In genomic region chr3:54889731-54890130, GRCh38 we compare ENCODE assay signal across 30 cellular contexts. TPM values are rescaled to one million over a fixed set of nuclear protein-coding genes. Genes with fewer than 3 reads are reported as not detected.
DNase-seq lines count a peak whose midpoint lies in the region; TF ChIP-seq lines count a peak whose summit lies in the region.
"Had no signal": no experiment of that assay in that cellular context is flagged by ENCODE, and none has a peak within 500 bp of the region (broad histone marks: within the 10 kb centered on the region; RNA-seq: fewer than 3 reads in every experiment).

No MANE protein-coding gene starts in this region.

- intact Hi-C loops in MCF 10A (cut with micrococcal nuclease): loop anchor here (5.0 to 10.0 kb wide), 3 partner anchors 95 to 445 kb away; no protein-coding TSS in a partner anchor
- intact Hi-C loops in breast epithelium (cut with DNase I; ENCODE audit: low total_unique reads): no loop called here
- intact Hi-C loops in ovary (cut with DNase I): no loop called here

- no peak for TF ChIP-seq CTCF in MCF 10A (IDR thresholded peaks at IDR 0.05; ENCODE audit: unreplicated experiment)
- no peak for TF ChIP-seq CTCF in breast epithelium (IDR thresholded peaks at IDR 0.05)
- TF ChIP-seq CTCF in hepatocyte (IDR thresholded peaks at IDR 0.05; ENCODE audit: poor library complexity): no peak
- no peak for TF ChIP-seq CTCF in ovary (IDR thresholded peaks at IDR 0.05)

- H3K9ac ChIP-seq in trophoblast cell (ENCODE audit: low read length): no peak overlapping the region

- H3K4me2 ChIP-seq in hepatocyte: no peak overlapping the region
- H3K4me2 ChIP-seq in trophoblast cell (ENCODE audit: low read length): no peak overlapping the region

- H4K91ac ChIP-seq in trophoblast cell (ENCODE audit: low read depth, low read length): peak overlapping the region; percentile 86

- H3K27me3 Mint-ChIP-seq in MCF 10A (ENCODE audit: insufficient read depth, unreplicated experiment): no peaks in the 10 kb centered on the region

- H3K27me3 ChIP-seq in breast epithelium: no peaks in the 10 kb centered on the region
- H3K27me3 ChIP-seq in hepatocyte: no peaks in the 10 kb centered on the region
- no peaks in the 10 kb centered on the region for H3K27me3 ChIP-seq in trophoblast cell (ENCODE audit: insufficient read depth, low read length)
- no peaks in the 10 kb centered on the region for H3K27me3 ChIP-seq in ovary
- H3K27me3 ChIP-seq: BE2C, MG63 had no signal

- H3K27ac ChIP-seq in breast epithelium (no peak overlapping the region), hepatocyte (peak overlapping the region; percentile 25), trophoblast cell (ENCODE audit: low read depth, low read length) (no peak overlapping the region), ovary (no peak overlapping the region)
- H3K27ac ChIP-seq: 22Rv1 had no signal

- H2BK5ac ChIP-seq in trophoblast cell (ENCODE audit: low read depth, low read length, poor library complexity): peak overlapping the region; percentile 54

- H3K14ac ChIP-seq in trophoblast cell (ENCODE audit: low read length): no peak overlapping the region

- no peaks in the 10 kb centered on the region for H3K36me3 ChIP-seq in breast epithelium
- no peaks in the 10 kb centered on the region for H3K36me3 ChIP-seq in hepatocyte (replicated peaks; ENCODE audit: insufficient read depth, low read depth)
- no peaks in the 10 kb centered on the region for H3K36me3 ChIP-seq in trophoblast cell (ENCODE audit: control insufficient read depth in 1 of 2, insufficient read depth in 2 of 2, low read length in 2 of 2)
- H3K36me3 ChIP-seq in ovary: no peaks in the 10 kb centered on the region
- H3K36me3 ChIP-seq: BE2C, HAP-1, MG63 had no signal

- peak overlapping the region; percentile 85 for H3K27ac Mint-ChIP-seq in MCF 10A (ENCODE audit: low read depth, unreplicated experiment)
- H3K27ac Mint-ChIP-seq: CD14-positive monocyte, HFFc6 had no signal

- H3K4me3 ChIP-seq in breast epithelium: no peak overlapping the region
- no peak overlapping the region for H3K4me3 ChIP-seq in hepatocyte
- H3K4me3 ChIP-seq in trophoblast cell (ENCODE audit: low read depth, low read length): no peak overlapping the region
- no peak overlapping the region for H3K4me3 ChIP-seq in ovary
- H3K4me3 ChIP-seq: HAP-1, MG63 had no signal

- no peaks in the 10 kb centered on the region for H3K9me2 ChIP-seq in hepatocyte (replicated peaks; ENCODE audit: insufficient read depth)

- H3K4ac ChIP-seq in trophoblast cell (ENCODE audit: low read depth, low read length): no peak overlapping the region

- peak overlapping the region; percentile 85 for H2BK12ac ChIP-seq in trophoblast cell (ENCODE audit: low read length)

- H2AFZ ChIP-seq in hepatocyte (no peak overlapping the region), trophoblast cell (ENCODE audit: insufficient read depth, low read length, poor library complexity) (no peak overlapping the region)

- 81% methylated on average over 3 of the region's 3 CpGs for WGBS in hepatocyte (ENCODE audit: low lambda C conversion rate, missing lambda C conversion rate)
- WGBS in trophoblast cell (ENCODE audit: extremely low coverage, insufficient coverage, insufficient read length): no CpG with 5 or more reads among the region's 3 CpGs
- 90 to 93% (median 93%) methylated on average over 3 of the region's 3 CpGs for WGBS in ovary, 3 donors

- H3K18ac ChIP-seq in trophoblast cell (ENCODE audit: low read length): no peak overlapping the region

- H3K23ac ChIP-seq in trophoblast cell (ENCODE audit: low read length): no peak overlapping the region

- H3K9me3 ChIP-seq in breast epithelium (no peaks in the 10 kb centered on the region), hepatocyte (ENCODE audit: low read depth) (no peaks in the 10 kb centered on the region), trophoblast cell (ENCODE audit: insufficient read depth, low read depth, low read length) (no peaks in the 10 kb centered on the region), ovary (no peaks in the 10 kb centered on the region)
- H3K9me3 ChIP-seq: BE2C, HAP-1, MG63 had no signal

- H3K36me3 Mint-ChIP-seq in MCF 10A (ENCODE audit: insufficient read depth, unreplicated experiment): peaks cover 5% of the 10 kb centered on the region
- H3K36me3 Mint-ChIP-seq: CD14-positive monocyte had no signal

- BruUV-seq in MCF 10A (replicated peaks; lab: Mats Ljungman, UMichigan): no TSS peak

- no peaks in the 10 kb centered on the region for H4K20me1 ChIP-seq in hepatocyte (ENCODE audit: insufficient read depth, poor library complexity, severe bottlenecking)

- TF ChIP-seq EP300 in ovary (IDR thresholded peaks at IDR 0.05): no peak

- DNase-seq in MCF 10A (ENCODE audit: unreplicated experiment) (no peak), breast epithelium (ENCODE audit: low spot score in 2 of 2) (no peak), hepatocyte (ENCODE audit: low spot score) (no peak), trophoblast cell (no peak), T-helper 9 cell (no peak), NCI-H2029 treated with DMSO at 0.1 percent for 48 hours (lab: John Stamatoyannopoulos, UW) (no peak), ovary (no peak), T1000 (lab: John Stamatoyannopoulos, UW) (no peak)
- DNase-seq: ACHN, BE2C, Calu3, DMS79 treated with DMSO at 0.1 percent for 48 hours, GF-D8, GOT3, HFFc6, KBM-7, MG63, NCI-H1417 treated with DMSO at 0.1 percent for 48 hours, NCI-H1694 treated with DMSO at 0.1 percent for 48 hours, NCI-H2081 treated with DMSO at 0.1 percent for 48 hours, NCI-H2171, NCI-H226, NCI-H510A, NCI-H69, SHP77 had no signal

- H3K4me1 ChIP-seq in breast epithelium (peaks cover 0 to 5% of the 10 kb centered on the region in 2 donors), hepatocyte (ENCODE audit: insufficient read depth) (peaks cover 19% of the 10 kb centered on the region), trophoblast cell (ENCODE audit: control insufficient read depth in 1 of 2, insufficient read depth in 2 of 2, low read length in 2 of 2) (peaks cover 12 to 22% of the 10 kb centered on the region in 2 experiments), ovary (ENCODE audit: insufficient read depth) (peaks cover 4% of the 10 kb centered on the region)
- H3K4me1 ChIP-seq: BE2C had no signal

- TF ChIP-seq POLR2A in breast epithelium (IDR thresholded peaks at IDR 0.05): no peak
- no peak for TF ChIP-seq POLR2A in ovary (IDR thresholded peaks at IDR 0.05)

- no peaks in the 10 kb centered on the region for H3K9me3 Mint-ChIP-seq in MCF 10A (ENCODE audit: unreplicated experiment)
- H3K9me3 Mint-ChIP-seq: HFFc6 had no signal

- H3K79me2 ChIP-seq in hepatocyte (no peaks in the 10 kb centered on the region), trophoblast cell (ENCODE audit: control insufficient read depth, insufficient read depth, low read length, poor library complexity) (no peaks in the 10 kb centered on the region)

- H2AK5ac ChIP-seq in trophoblast cell (ENCODE audit: low read length): no peak overlapping the region

- no peak overlapping the region for H4K12ac ChIP-seq in trophoblast cell (ENCODE audit: low read depth, low read length)

- peaks cover 32% of the 10 kb centered on the region for H3K4me1 Mint-ChIP-seq in MCF 10A (ENCODE audit: insufficient read depth, unreplicated experiment)
- H3K4me1 Mint-ChIP-seq: CD14-positive monocyte had no signal

- H4K8ac ChIP-seq in trophoblast cell (ENCODE audit: low read depth, low read length): peak overlapping the region; percentile 32

- H3K4me3 Mint-ChIP-seq in MCF 10A (ENCODE audit: unreplicated experiment): no peak overlapping the region
- H3K4me3 Mint-ChIP-seq: CD14-positive monocyte, HFFc6 had no signal

- CTCF ChIA-PET in MCF 10A (lab: Yijun Ruan, JAX): interaction anchor here (0.7 to 1.3 kb wide), 2 partner anchors 35 to 1007 kb away, joined by 3 read pairs; no protein-coding TSS in a partner anchor

- peaks cover 25% of the 10 kb centered on the region for H3K79me1 ChIP-seq in trophoblast cell (ENCODE audit: low read length)

- peak overlapping the region; percentile 64 for H2BK120ac ChIP-seq in trophoblast cell (ENCODE audit: insufficient read depth, low read length, poor library complexity)

- POLR2A ChIA-PET in MCF 10A (lab: Yijun Ruan, JAX): interaction anchor here (1.7 to 3.2 kb wide), 3 partner anchors 9 to 281 kb away, joined by 3 to 9 read pairs (median 5); no protein-coding TSS in a partner anchor

RNA-seq across cellular contexts. Expression of gene LRTM1, which starts 38.1 kb away (rescaled TPM):
- total RNA-seq in MCF 10A (2022): not detected in 2 replicates
- not detected for total RNA-seq in breast epithelium
- total RNA-seq in hepatocyte: 0.52 TPM in 1 of 2 replicates, not detected in the other
- 0.23 TPM in 1 of 2 replicates, not detected in the other for polyA plus RNA-seq in hepatocyte
- polyA plus RNA-seq in trophoblast cell (2013): 0.06 and 0.07 TPM in 2 replicates
- total RNA-seq in ovary: not detected
- polyA plus RNA-seq in ovary: not detected
- total RNA-seq: Calu3, HFFc6, HT1080, LHCN-M2 had no signal
- polyA plus RNA-seq: CD14-positive monocyte had no signal
